31 cellular contexts compared by ENCODE assay signal in genomic region chr7:28135296-28135695, GRCh38. TPM values are rescaled to one million over a fixed set of nuclear protein-coding genes. Genes with fewer than 3 reads are reported as not detected.
A peak's percentile ranks its signal among the peaks of the same experiment; 100 is the strongest.
DNase-seq lines count a peak whose midpoint lies in the region; ATAC-seq and TF ChIP-seq lines count a peak whose summit lies in the region.
"Had no signal": no experiment of that assay in that cellular context is flagged by ENCODE, and none has a peak within 500 bp of the region (broad histone marks: within the 10 kb centered on the region; RNA-seq: fewer than 3 reads in every experiment).

No MANE protein-coding gene starts in this region.

- DNase-seq in Right ventricle myocardium superior (no peak), cardiac septum (ENCODE audit: low spot score) (no peak), choroid plexus epithelial cell (ENCODE audit: low read depth) (peak; percentile 67), hepatocyte (ENCODE audit: low spot score) (no peak), vagina (ENCODE audit: extremely low spot score in 2 of 2) (no peak), NCI-H1694 (lab: John Stamatoyannopoulos, UW) (no peak), brain microvascular endothelial cell (no peak)
- DNase-seq: 8988T; activated CD4-positive, alpha-beta T cell treated with anti-CD3 and anti-CD28 coated beads for 4 hours; activated naive CD4-positive, alpha-beta T cell treated with anti-CD3 and anti-CD28 coated beads, Interleukin-2, amount 50 U/mL, for 16 hours; C1 segment of cervical spinal cord; Caco-2; colonic mucosa; DMS79 treated with DMSO at 0.1 percent for 48 hours; effector CD8-positive, alpha-beta T cell; GDM1; NCI-H1436; NCI-H226; NCI-H526 treated with DMSO at 0.1 percent for 48 hours; NK-92 treated with Interleukin-12 subunit alpha and Interleukin-12 subunit beta, amount 100 ng/mL, for 24 hours; PC-9; retina; spleen; stimulated activated CD4-positive, alpha-beta T cell treated with anti-CD3 and anti-CD28 coated beads, Interleukin-2, amount 100 ng/mL, for 24 hours; stimulated activated CD8-positive, alpha-beta memory T cell treated with anti-CD3 and anti-CD28 coated beads, Interleukin-4, amount 100 ng/mL, for 48 hours; stimulated activated naive CD8-positive, alpha-beta T cell treated with anti-CD3 and anti-CD28 coated beads, Interleukin-15, amount 100 ng/mL, for 72 hours; WERI-Rb-1 had no signal

- H3K79me2 ChIP-seq in hepatocyte = no peaks in the 10 kb centered on the region

- H3K36me3 ChIP-seq in hepatocyte (replicated peaks; ENCODE audit: insufficient read depth, low read depth) (no peaks in the 10 kb centered on the region), vagina (no peaks in the 10 kb centered on the region), brain microvascular endothelial cell (replicated peaks) (no peaks in the 10 kb centered on the region)
- H3K36me3 ChIP-seq: colonic mucosa, WERI-Rb-1 had no signal

- H3K9me2 ChIP-seq in hepatocyte (replicated peaks; ENCODE audit: insufficient read depth) = no peaks in the 10 kb centered on the region

- H3K27me3 ChIP-seq in hepatocyte (no peaks in the 10 kb centered on the region), vagina (no peaks in the 10 kb centered on the region), brain microvascular endothelial cell (replicated peaks) (no peaks in the 10 kb centered on the region)
- H3K27me3 ChIP-seq: colonic mucosa, spleen, tibial nerve had no signal

- peak overlapping the region; percentile 38 for H3K4me2 ChIP-seq in hepatocyte
- H3K4me2 ChIP-seq: PC-9 had no signal

- no peak overlapping the region for H2AFZ ChIP-seq in hepatocyte
- H2AFZ ChIP-seq: PC-9 had no signal

- H3K27ac ChIP-seq in hepatocyte = peak overlapping the region; percentile 24
- peak overlapping the region; percentile 69 for H3K27ac ChIP-seq in vagina
- no peak overlapping the region for H3K27ac ChIP-seq in brain microvascular endothelial cell
- H3K27ac ChIP-seq: colonic mucosa, PC-9, spleen, tibial nerve, WERI-Rb-1 had no signal

- no peaks in the 10 kb centered on the region for H4K20me1 ChIP-seq in hepatocyte (ENCODE audit: insufficient read depth, poor library complexity, severe bottlenecking)

- TF ChIP-seq CTCF in choroid plexus epithelial cell (conservative IDR thresholded peaks at IDR 0.05; ENCODE audit: low read depth, low read length) (no peak), hepatocyte (IDR thresholded peaks at IDR 0.05; ENCODE audit: poor library complexity) (no peak), vagina (IDR thresholded peaks at IDR 0.05) (no peak), brain microvascular endothelial cell (IDR thresholded peaks at IDR 0.05; ENCODE audit: low read depth, low read length, missing control alignments) (no peak)

- in situ Hi-C loops in brain microvascular endothelial cell (cut with HindIII; ENCODE audit: low pct_ligation_motif_present, low sequenced_read_pairs) = no loop called here

- no peak overlapping the region for H3K4me3 ChIP-seq in choroid plexus epithelial cell (ENCODE audit: low read depth, low read length)
- no peak overlapping the region for H3K4me3 ChIP-seq in hepatocyte
- H3K4me3 ChIP-seq in vagina = no peak overlapping the region
- no peak overlapping the region for H3K4me3 ChIP-seq in brain microvascular endothelial cell (ENCODE audit: low read depth, low read length)
- H3K4me3 ChIP-seq: colonic mucosa, lung, PC-9, spleen, tibial nerve had no signal

- no peaks in the 10 kb centered on the region for H3K9me3 ChIP-seq in hepatocyte (ENCODE audit: low read depth)
- no peaks in the 10 kb centered on the region for H3K9me3 ChIP-seq in vagina
- H3K9me3 ChIP-seq: Caco-2, colonic mucosa, spleen, tibial nerve had no signal

- intact Hi-C loops in Right ventricle myocardium superior (cut with DNase I) (no loop called here), cardiac septum (cut with DNase I) (no loop called here), vagina (cut with DNase I) (no loop called here)

- no peak for TF ChIP-seq POLR2A in vagina (IDR thresholded peaks at IDR 0.05)

- ATAC-seq in Right ventricle myocardium superior (ENCODE audit: poor library complexity) (peak; percentile 34), HG02678 (IDR thresholded peaks at IDR 0.05; ENCODE audit: unreplicated experiment) (no peak)
- ATAC-seq: activated T-helper 17 cell treated with anti-CD3 and anti-CD28 coated beads, Interleukin-2, amount 50 U/mL, for 72 hours; stimulated activated naive CD8-positive, alpha-beta T cell treated with anti-CD3 and anti-CD28 coated beads, Interleukin-15, amount 100 ng/mL, for 72 hours had no signal

- H3K4me1 ChIP-seq in hepatocyte (ENCODE audit: insufficient read depth) = peaks cover 10% of the 10 kb centered on the region
- peaks cover 62% of the 10 kb centered on the region for H3K4me1 ChIP-seq in vagina
- H3K4me1 ChIP-seq: Caco-2, colonic mucosa had no signal

- WGBS in hepatocyte (ENCODE audit: low lambda C conversion rate, missing lambda C conversion rate) = 37% methylated on average over 4 of the region's 4 CpGs

RNA-seq across cellular contexts. Expression of gene JAZF1, which starts 45.3 kb away (rescaled TPM):
- total RNA-seq in Right ventricle myocardium superior (22.1 TPM), cardiac septum (42.5 TPM), hepatocyte (8.7 and 12.1 TPM in 2 replicates), vagina (36.1 TPM)
- 8.9 and 9.5 TPM in 2 replicates for polyA plus RNA-seq in hepatocyte
